Comparison of ENCODE assay signal across 8 cellular contexts in the genomic region with DNA sequence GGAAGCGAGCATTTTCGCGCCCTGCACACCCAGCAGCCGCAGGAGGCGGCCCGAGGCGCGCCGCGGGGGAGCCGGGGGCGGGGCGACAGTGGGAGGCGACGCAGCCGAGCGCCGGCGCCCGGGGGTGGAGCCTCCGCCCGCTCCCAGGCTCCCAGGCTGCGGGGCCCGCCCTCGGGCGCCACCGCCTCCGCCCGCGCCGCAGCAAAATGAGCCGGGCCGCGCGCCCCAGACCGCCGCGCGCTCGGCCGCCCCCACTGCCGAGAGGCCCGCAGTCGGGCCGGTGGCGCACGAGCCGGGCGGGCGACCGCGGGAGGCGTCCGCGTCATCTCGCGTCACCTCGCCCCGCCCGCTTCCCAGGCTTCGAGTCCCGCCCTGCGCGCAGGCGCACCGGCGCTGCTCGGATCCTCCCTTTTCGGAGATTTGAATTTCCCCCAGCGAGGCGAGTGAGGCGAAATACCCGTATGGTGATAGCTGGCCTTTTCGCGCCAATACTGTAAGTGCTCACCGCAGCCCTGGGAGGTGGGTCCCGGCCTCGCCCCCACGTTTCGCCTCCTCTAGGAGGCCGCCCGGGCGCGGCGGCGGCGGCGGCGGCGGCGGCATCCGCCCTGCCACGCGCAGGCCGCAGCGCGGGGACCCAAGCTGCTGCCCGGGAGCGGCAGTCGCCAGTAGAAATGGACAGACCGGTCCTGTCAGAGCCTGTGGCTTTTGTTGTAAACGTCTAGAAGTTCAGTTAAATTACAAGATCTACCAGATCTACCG. TPM values are rescaled to one million over a fixed set of nuclear protein-coding genes. Genes with fewer than 3 reads are reported as not detected.
DNase-seq lines count a peak whose midpoint lies in the region; ATAC-seq and TF ChIP-seq lines count a peak whose summit lies in the region.

A gene with protein sequence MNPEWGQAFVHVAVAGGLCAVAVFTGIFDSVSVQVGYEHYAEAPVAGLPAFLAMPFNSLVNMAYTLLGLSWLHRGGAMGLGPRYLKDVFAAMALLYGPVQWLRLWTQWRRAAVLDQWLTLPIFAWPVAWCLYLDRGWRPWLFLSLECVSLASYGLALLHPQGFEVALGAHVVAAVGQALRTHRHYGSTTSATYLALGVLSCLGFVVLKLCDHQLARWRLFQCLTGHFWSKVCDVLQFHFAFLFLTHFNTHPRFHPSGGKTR (plus strand): TSS at position 387 of the 759 bp plus-strand sequence. CDS start 9,309 bp downstream, outside the sequence.

- peak within 1 kb of the TSS; percentile 98 for H3K27ac ChIP-seq in OCI-LY3 (ENCODE audit: low read length)

- peak; percentile 38 for ATAC-seq in GM21619 (IDR thresholded peaks at IDR 0.05; ENCODE audit: unreplicated experiment)
- peak; percentile 71 for ATAC-seq in mucosa of descending colon

- peaks cover 55% of the 10 kb centered on the region for H3K79me2 ChIP-seq in OCI-LY3 (ENCODE audit: low read length)

- no peaks in the 10 kb centered on the region for H3K9me3 ChIP-seq in OCI-LY3 (ENCODE audit: insufficient read depth, low read length)
- no peaks in the 10 kb centered on the region for H3K9me3 ChIP-seq in mucosa of descending colon

- peak within 1 kb of the TSS; percentile 90 for H3K4me2 ChIP-seq in OCI-LY3 (ENCODE audit: low read length)

- H3K36me3 ChIP-seq in OCI-LY3 (replicated peaks; ENCODE audit: low read depth, low read length) = peaks cover 14% of the 10 kb centered on the region
- H3K36me3 ChIP-seq in mucosa of descending colon (ENCODE audit: low read depth) = no peaks in the 10 kb centered on the region

- no peak for TF ChIP-seq CTCF in OCI-LY3 (IDR thresholded peaks at IDR 0.05; ENCODE audit: low read depth, low read length)
- no peak for TF ChIP-seq CTCF in epithelial cell of esophagus (IDR thresholded peaks at IDR 0.05; ENCODE audit: insufficient read depth, low read depth, low read length, missing control alignments)
- no peak for TF ChIP-seq CTCF in mucosa of descending colon (IDR thresholded peaks at IDR 0.05)

- H3K27ac Mint-ChIP-seq in IgD-negative memory B cell = peak within 1 kb of the TSS; percentile 95 to 100 (median 99)

- no peaks in the 10 kb centered on the region for H3K27me3 ChIP-seq in OCI-LY3 (ENCODE audit: low read depth, low read length)

- H3K4me1 ChIP-seq in OCI-LY3 (ENCODE audit: low read length) (peaks cover 31% of the 10 kb centered on the region), mucosa of descending colon (ENCODE audit: low read depth) (peaks cover 17% of the 10 kb centered on the region)

- peak within 1 kb of the TSS; percentile 100 for H3K9ac ChIP-seq in OCI-LY3 (ENCODE audit: low read length)

- H3K27me3 Mint-ChIP-seq in IgD-negative memory B cell = no peaks in the 10 kb centered on the region

- H3K4me1 Mint-ChIP-seq in IgD-negative memory B cell = peaks cover 15 to 30% (median 20%) of the 10 kb centered on the region in 3 donors

- H2AFZ ChIP-seq in OCI-LY3 (ENCODE audit: low read depth, low read length) = peak within 1 kb of the TSS; percentile 79; the same call in 1 of the 2 replicates

- DNase-seq in DMS114 treated with DMSO at 0.1 percent for 48 hours (lab: John Stamatoyannopoulos, UW; ENCODE audit: unreplicated experiment) (peak; percentile 29), activated T-cell treated with anti-CD3 and anti-CD28 coated beads for 4 hours (peak; percentile 68), epithelial cell of esophagus (ENCODE audit: low read depth) (peak; percentile 82), mucosa of descending colon (peak; percentile 84 to 92 (median 88))
- DNase-seq in stimulated activated CD8-positive, alpha-beta memory T cell treated with anti-CD3 and anti-CD28 coated beads, Interleukin-4, amount 100 ng/mL, for 1 hour (ENCODE audit: low read depth in 2 of 2, low spot score in 1 of 2) = peak; percentile 69 to 76

- H3K36me3 Mint-ChIP-seq in IgD-negative memory B cell = peaks cover 3% of the 10 kb centered on the region

- intact Hi-C loops in mucosa of descending colon (cut with DNase I, micrococcal nuclease) = no loop called here

- H3K9me3 Mint-ChIP-seq in IgD-negative memory B cell = no peaks in the 10 kb centered on the region

- peak within 1 kb of the TSS; percentile 97 for H3K4me3 ChIP-seq in OCI-LY3 (ENCODE audit: low read length)
- H3K4me3 ChIP-seq in epithelial cell of esophagus (ENCODE audit: low read length) = peak within 1 kb of the TSS; percentile 77
- peak within 1 kb of the TSS; percentile 48 for H3K4me3 ChIP-seq in mucosa of descending colon

- peaks cover 24% of the 10 kb centered on the region for H4K20me1 ChIP-seq in OCI-LY3 (ENCODE audit: insufficient read depth, low read length)

- H3K4me3 Mint-ChIP-seq in IgD-negative memory B cell = peak within 1 kb of the TSS; percentile 93 to 100 (median 100)

RNA-seq across cellular contexts. Expression of the gene that starts here (rescaled TPM):
- 7.1 TPM for polyA plus RNA-seq in IgD-negative memory B cell
- total RNA-seq in mucosa of descending colon = 1 to 10 TPM; 4.8 to 7.9 (median 7.8) TPM

Comparison
In these comparisons a context has a peak if more than half of its experiments do, and no peak if none do; other contexts are left out.
1. Peak in every context shown above with its lines: DNase-seq, ATAC-seq, H3K4me3 ChIP-seq and H3K27ac ChIP-seq.
2. DNase-seq: peak in every context shown above with its lines; median percentile 88 in mucosa of descending colon; 82 in epithelial cell of esophagus; 72 in stimulated activated CD8-positive, alpha-beta memory T cell treated with anti-CD3 and anti-CD28 coated beads, Interleukin-4, amount 100 ng/mL, for 1 hour; 68 in activated T-cell treated with anti-CD3 and anti-CD28 coated beads for 4 hours; 29 in DMS114 treated with DMSO at 0.1 percent for 48 hours.